2 cellular contexts compared by ENCODE assay signal in genomic region chr11:44855138-44855849, GRCh38.
TF ChIP-seq lines count a peak whose summit lies in the region.

No MANE protein-coding gene starts in this region.

TF ChIP-seq in IMR-90, 13 proteins besides CTCF, POLR2A, EP300 and RAD21 (continued from another document):
- no peak for TF ChIP-seq USF2 (IDR thresholded peaks at IDR 0.05; ENCODE audit: low read depth, low read length)
- TF ChIP-seq, protein P1, sequence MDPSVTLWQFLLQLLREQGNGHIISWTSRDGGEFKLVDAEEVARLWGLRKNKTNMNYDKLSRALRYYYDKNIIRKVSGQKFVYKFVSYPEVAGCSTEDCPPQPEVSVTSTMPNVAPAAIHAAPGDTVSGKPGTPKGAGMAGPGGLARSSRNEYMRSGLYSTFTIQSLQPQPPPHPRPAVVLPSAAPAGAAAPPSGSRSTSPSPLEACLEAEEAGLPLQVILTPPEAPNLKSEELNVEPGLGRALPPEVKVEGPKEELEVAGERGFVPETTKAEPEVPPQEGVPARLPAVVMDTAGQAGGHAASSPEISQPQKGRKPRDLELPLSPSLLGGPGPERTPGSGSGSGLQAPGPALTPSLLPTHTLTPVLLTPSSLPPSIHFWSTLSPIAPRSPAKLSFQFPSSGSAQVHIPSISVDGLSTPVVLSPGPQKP (IDR thresholded peaks at IDR 0.05; ENCODE audit: borderline replicate concordance, low read depth, low read length), result no peak
- no peak for TF ChIP-seq NFE2L2 (IDR thresholded peaks at IDR 0.05; ENCODE audit: low read depth, low read length)
- no peak for TF ChIP-seq RCOR1 (IDR thresholded peaks at IDR 0.05; ENCODE audit: insufficient replicate concordance, low read length)
- TF ChIP-seq BHLHE40 (IDR thresholded peaks at IDR 0.05; ENCODE audit: low read depth, low read length), result no peak
- TF ChIP-seq CHD1 (IDR thresholded peaks at IDR 0.05; ENCODE audit: low read depth, low read length), result no peak

TF ChIP-seq in GM12878, 131 proteins besides CTCF, POLR2A, EP300 and RAD21:
- no peak for TF ChIP-seq ZNF687 (IDR thresholded peaks at IDR 0.05)
- peak; percentile 65 for TF ChIP-seq JUNB (IDR thresholded peaks at IDR 0.05)
- no peak for TF ChIP-seq FOXM1 (IDR thresholded peaks at IDR 0.05; ENCODE audit: low read depth, low read length)
